2 cellular contexts compared by ENCODE assay signal in genomic region chr10:63474488-63474887, GRCh38.
TF ChIP-seq lines count a peak whose summit lies in the region.

No MANE protein-coding gene starts in this region.

TF ChIP-seq in HCT116, 20 proteins besides CTCF, POLR2A, EP300 and RAD21:
- TF ChIP-seq CEBPB (IDR thresholded peaks at IDR 0.05; ENCODE audit: low read depth): 0 out of 2 replicates have a peak, but pooled peaks have one; percentile 19
- TF ChIP-seq YY1 (IDR thresholded peaks at IDR 0.05; ENCODE audit: extremely low read depth, insufficient replicate concordance, low read depth, low read length): no peak
- no peak for TF ChIP-seq POLR2AphosphoS5 (IDR thresholded peaks at IDR 0.05; ENCODE audit: low read depth, low read length)

TF ChIP-seq in Ishikawa, 13 proteins besides CTCF, POLR2A, EP300 and RAD21:
- TF ChIP-seq TEAD4 (IDR thresholded peaks at IDR 0.05) (no peak), YY1 (IDR thresholded peaks at IDR 0.05; ENCODE audit: low read depth) (no peak), CEBPB (IDR thresholded peaks at IDR 0.05) (peak; percentile 85)
